In genomic region chr19:29120471-29120870, GRCh38 we compare ENCODE assay signal across 29 cellular contexts.
"Had no signal": no experiment of that assay in that cellular context is flagged by ENCODE, and none has a peak within 500 bp of the region (broad histone marks: within the 10 kb centered on the region; RNA-seq: fewer than 3 reads in every experiment).

No MANE protein-coding gene starts in this region.

- H3K27ac Mint-ChIP-seq: activated naive CD4-positive, alpha-beta T cell treated with anti-CD3 and anti-CD28 coated beads for 36 hours; activated naive CD8-positive, alpha-beta T cell treated with anti-CD3 and anti-CD28 coated beads for 36 hours; activated T-helper 1 cell treated with anti-CD3 and anti-CD28 coated beads, Interleukin-12 subunit alpha, Interleukin-12 subunit beta, Interleukin-2, Interleukin-4 antibody, amounts not matched to agents 30 ng/mL and 10 ng/mL and 1 ng/mL, durations not matched to agents 14 hours and 24 hours and 36 hours; stimulated activated memory B cell treated with anti-CD40 and anti-IgM and Interleukin-4, amounts not matched to agents 10 μg/mL and 1 μg/mL and 100 μg/mL, for 72 hours had no signal

- H3K36me3 Mint-ChIP-seq: activated naive CD8-positive, alpha-beta T cell treated with anti-CD3 and anti-CD28 coated beads for 36 hours; stimulated activated memory B cell treated with anti-CD40 and anti-IgM and Interleukin-4, amounts not matched to agents 10 μg/mL and 1 μg/mL and 100 μg/mL, for 72 hours had no signal

- H3K4me1 Mint-ChIP-seq: activated naive CD8-positive, alpha-beta T cell treated with anti-CD3 and anti-CD28 coated beads for 36 hours; stimulated activated memory B cell treated with anti-CD40 and anti-IgM and Interleukin-4, amounts not matched to agents 10 μg/mL and 1 μg/mL and 100 μg/mL, for 72 hours had no signal

- H3K27me3 Mint-ChIP-seq: stimulated activated memory B cell treated with anti-CD40 and anti-IgM and Interleukin-4, amounts not matched to agents 10 μg/mL and 1 μg/mL and 100 μg/mL, for 72 hours had no signal

- DNase-seq: activated CD4-positive, alpha-beta T cell treated with anti-CD3 and anti-CD28 coated beads for 48 hours; activated CD4-positive, alpha-beta T cell treated with anti-CD3 and anti-CD28 coated beads, Interleukin-2, amount 50 U/mL, for 48 hours; activated CD8-positive, alpha-beta memory T cell treated with anti-CD3 and anti-CD28 coated beads, Interleukin-2, amount 50 U/mL, for 4 hours; activated effector memory CD4-positive, alpha-beta T cell treated with anti-CD3 and anti-CD28 coated beads, Interleukin-2, amount 50 U/mL, for 16 hours; activated naive CD4-positive, alpha-beta T cell treated with anti-CD3 and anti-CD28 coated beads for 36 hours; activated naive CD8-positive, alpha-beta T cell treated with anti-CD3 and anti-CD28 coated beads for 36 hours; activated T-cell treated with anti-CD3 and anti-CD28 coated beads, Interleukin-2, amount 50 U/mL, for 1 hour; aorta; body of pancreas; dermis blood vessel endothelial cell; effector CD4-positive, alpha-beta T cell; foreskin keratinocyte; heart right ventricle; kidney glomerular epithelial cell; left ventricle myocardium inferior; mesendoderm; mucosa of descending colon; sigmoid colon; small intestine; stimulated activated CD4-positive, alpha-beta T cell treated with anti-CD3 and anti-CD28 coated beads, Interleukin-1b, Interleukin-23, amount 100 ng/mL, for 48 hours; stimulated activated CD4-positive, alpha-beta T cell treated with anti-CD3 and anti-CD28 coated beads, Interleukin-4, amount 100 ng/mL, for 4 hours; stimulated activated CD8-positive, alpha-beta memory T cell treated with anti-CD3 and anti-CD28 coated beads, Interleukin-4, amount 100 ng/mL, for 48 hours; stomach; thyroid gland; upper lobe of right lung; WERI-Rb-1 had no signal

- H3K4me3 Mint-ChIP-seq: activated naive CD4-positive, alpha-beta T cell treated with anti-CD3 and anti-CD28 coated beads for 36 hours; activated naive CD8-positive, alpha-beta T cell treated with anti-CD3 and anti-CD28 coated beads for 36 hours; activated T-helper 1 cell treated with anti-CD3 and anti-CD28 coated beads, Interleukin-12 subunit alpha, Interleukin-12 subunit beta, Interleukin-2, Interleukin-4 antibody, amounts not matched to agents 30 ng/mL and 10 ng/mL and 1 ng/mL, durations not matched to agents 14 hours and 24 hours and 36 hours; nephron; stimulated activated memory B cell treated with anti-CD40 and anti-IgM and Interleukin-4, amounts not matched to agents 10 μg/mL and 1 μg/mL and 100 μg/mL, for 72 hours had no signal
